ENCODE assay signal across 7 cellular contexts in genomic region chr2:203784710-203785270, GRCh38.
DNase-seq lines count a peak whose midpoint lies in the region; ATAC-seq and TF ChIP-seq lines count a peak whose summit lies in the region.
"Not testable (repeated sequence)": the region's sequence is repeated elsewhere in the genome, so short reads cannot be mapped to it uniquely, and the experiment has no call there.

No MANE protein-coding gene starts in this region.

- CTCF ChIA-PET in CD4-positive, alpha-beta T cell (lab: Charles Lee) = interaction anchor here (0.7 kb wide), 1 partner anchor 33 kb away, joined by 3 read pairs; no protein-coding TSS in a partner anchor
- CTCF ChIA-PET in activated CD4-positive, alpha-beta memory T cell treated with anti-CD3 and anti-CD28 coated beads for 36 hours (lab: Charles Lee) = interaction anchor here (0.6 to 2.7 kb wide), 7 partner anchors 14 to 778 kb away, joined by 3 to 18 read pairs (median 3); no protein-coding TSS in a partner anchor

- not testable (repeated sequence) for H3K9me3 ChIP-seq in CD4-positive, alpha-beta T cell (ENCODE audit: control insufficient read depth, low read length); SJCRH30 (replicated peaks)

- not testable (repeated sequence) for TF ChIP-seq CTCF in CD4-positive, alpha-beta T cell (IDR thresholded peaks at IDR 0.05); mesothelial cell of epicardium (IDR thresholded peaks at IDR 0.05; ENCODE audit: unreplicated experiment); osteocyte (IDR thresholded peaks at IDR 0.05)

- H3K36me3 ChIP-seq in SJCRH30 = not testable (repeated sequence)

- not testable (repeated sequence) for H3K27me3 ChIP-seq in CD4-positive, alpha-beta T cell (ENCODE audit: control insufficient read depth, insufficient read depth, low read length); SJCRH30

- not testable (repeated sequence) for H3K27ac ChIP-seq in CD4-positive, alpha-beta T cell (ENCODE audit: low read depth, low read length)
- peak overlapping the region; percentile 58; the same call in 1 of the 2 replicates for H3K27ac ChIP-seq in SJCRH30

- H3K27me3 Mint-ChIP-seq in CD4-positive, alpha-beta T cell; activated CD4-positive, alpha-beta memory T cell treated with anti-CD3 and anti-CD28 coated beads for 36 hours; activated T-helper 17 cell treated with anti-CD3 and anti-CD28 coated beads, Interleukin-2, amount 50 U/mL, for 72 hours; activated naive CD8-positive, alpha-beta T cell treated with anti-CD3 and anti-CD28 coated beads, Interleukin-2, amount 10 ng/mL, durations not matched to agents 7 days and 5 days; mesothelial cell of epicardium (ENCODE audit: low read depth); osteocyte (ENCODE audit: unreplicated experiment): not testable (repeated sequence)

- DNase-seq in CD4-positive, alpha-beta T cell; SJCRH30; activated CD4-positive, alpha-beta memory T cell treated with anti-CD3 and anti-CD28 coated beads for 36 hours; activated naive CD8-positive, alpha-beta T cell treated with anti-CD3 and anti-CD28 coated beads, Interleukin-2, amount 10 ng/mL, durations not matched to agents 7 days and 5 days; mesothelial cell of epicardium (ENCODE audit: low spot score in 2 of 2, unreplicated experiment in 2 of 2); osteocyte (ENCODE audit: extremely low spot score, unreplicated experiment): not testable (repeated sequence)

- H3K27ac Mint-ChIP-seq in CD4-positive, alpha-beta T cell = peak overlapping the region; percentile 28
- H3K27ac Mint-ChIP-seq in activated CD4-positive, alpha-beta memory T cell treated with anti-CD3 and anti-CD28 coated beads for 36 hours = peak overlapping the region; percentile 11
- H3K27ac Mint-ChIP-seq in activated T-helper 17 cell treated with anti-CD3 and anti-CD28 coated beads, Interleukin-2, amount 50 U/mL, for 72 hours = peak overlapping the region; percentile 61
- peak overlapping the region; percentile 80 for H3K27ac Mint-ChIP-seq in activated naive CD8-positive, alpha-beta T cell treated with anti-CD3 and anti-CD28 coated beads, Interleukin-2, amount 10 ng/mL, durations not matched to agents 7 days and 5 days
- peak overlapping the region; percentile 53 for H3K27ac Mint-ChIP-seq in mesothelial cell of epicardium
- H3K27ac Mint-ChIP-seq in osteocyte (ENCODE audit: unreplicated experiment) = peak overlapping the region; percentile 88

- peaks cover 26% of the 10 kb centered on the region for H3K4me1 ChIP-seq in SJCRH30

- not testable (repeated sequence) for H3K4me3 ChIP-seq in SJCRH30

- ATAC-seq in CD4-positive, alpha-beta T cell (ENCODE audit: poor library complexity); activated T-helper 17 cell treated with anti-CD3 and anti-CD28 coated beads, Interleukin-2, amount 50 U/mL, for 72 hours (replicated peaks); activated naive CD8-positive, alpha-beta T cell treated with anti-CD3 and anti-CD28 coated beads, Interleukin-2, amount 10 ng/mL, durations not matched to agents 7 days and 5 days (ENCODE audit: low read depth): not testable (repeated sequence)

- peaks cover 53% of the 10 kb centered on the region for H3K4me1 Mint-ChIP-seq in CD4-positive, alpha-beta T cell (ENCODE audit: low read depth)
- H3K4me1 Mint-ChIP-seq in activated CD4-positive, alpha-beta memory T cell treated with anti-CD3 and anti-CD28 coated beads for 36 hours (ENCODE audit: low read depth) = peaks cover 40% of the 10 kb centered on the region
- peaks cover 22% of the 10 kb centered on the region for H3K4me1 Mint-ChIP-seq in activated T-helper 17 cell treated with anti-CD3 and anti-CD28 coated beads, Interleukin-2, amount 50 U/mL, for 72 hours
- peaks cover 32% of the 10 kb centered on the region for H3K4me1 Mint-ChIP-seq in activated naive CD8-positive, alpha-beta T cell treated with anti-CD3 and anti-CD28 coated beads, Interleukin-2, amount 10 ng/mL, durations not matched to agents 7 days and 5 days
- H3K4me1 Mint-ChIP-seq in mesothelial cell of epicardium = peaks cover 24% of the 10 kb centered on the region
- peaks cover 50% of the 10 kb centered on the region for H3K4me1 Mint-ChIP-seq in osteocyte (ENCODE audit: unreplicated experiment)

- not testable (repeated sequence) for H3K9me3 Mint-ChIP-seq in CD4-positive, alpha-beta T cell; activated CD4-positive, alpha-beta memory T cell treated with anti-CD3 and anti-CD28 coated beads for 36 hours; activated T-helper 17 cell treated with anti-CD3 and anti-CD28 coated beads, Interleukin-2, amount 50 U/mL, for 72 hours; activated naive CD8-positive, alpha-beta T cell treated with anti-CD3 and anti-CD28 coated beads, Interleukin-2, amount 10 ng/mL, durations not matched to agents 7 days and 5 days; mesothelial cell of epicardium; osteocyte (ENCODE audit: unreplicated experiment)

- intact Hi-C loops in CD4-positive, alpha-beta T cell (cut with DNase I, micrococcal nuclease) = loop anchor here (5.0 to 10.0 kb wide), 6 partner anchors 37 to 300 kb away; partner anchors contain the start of gene RAPH1 (in 1 of the 2)
- intact Hi-C loops in activated CD4-positive, alpha-beta memory T cell treated with anti-CD3 and anti-CD28 coated beads for 36 hours (cut with micrococcal nuclease) = not testable (repeated sequence)

- H3K4me3 Mint-ChIP-seq in CD4-positive, alpha-beta T cell = peak overlapping the region; percentile 35
- H3K4me3 Mint-ChIP-seq in activated CD4-positive, alpha-beta memory T cell treated with anti-CD3 and anti-CD28 coated beads for 36 hours = peak overlapping the region; percentile 25
- H3K4me3 Mint-ChIP-seq in activated T-helper 17 cell treated with anti-CD3 and anti-CD28 coated beads, Interleukin-2, amount 50 U/mL, for 72 hours; mesothelial cell of epicardium; osteocyte (ENCODE audit: unreplicated experiment): not testable (repeated sequence)
- peak overlapping the region; percentile 1 for H3K4me3 Mint-ChIP-seq in activated naive CD8-positive, alpha-beta T cell treated with anti-CD3 and anti-CD28 coated beads, Interleukin-2, amount 10 ng/mL, durations not matched to agents 7 days and 5 days

- H3K36me3 Mint-ChIP-seq in CD4-positive, alpha-beta T cell (ENCODE audit: low read depth); activated CD4-positive, alpha-beta memory T cell treated with anti-CD3 and anti-CD28 coated beads for 36 hours; activated T-helper 17 cell treated with anti-CD3 and anti-CD28 coated beads, Interleukin-2, amount 50 U/mL, for 72 hours (ENCODE audit: low read depth); activated naive CD8-positive, alpha-beta T cell treated with anti-CD3 and anti-CD28 coated beads, Interleukin-2, amount 10 ng/mL, durations not matched to agents 7 days and 5 days; mesothelial cell of epicardium; osteocyte (ENCODE audit: unreplicated experiment): not testable (repeated sequence)

- POLR2A ChIA-PET in CD4-positive, alpha-beta T cell (lab: Charles Lee) = interaction anchor here (2.1 kb wide), 1 partner anchor 19 kb away, joined by 5 read pairs; no protein-coding TSS in a partner anchor
- POLR2A ChIA-PET in activated CD4-positive, alpha-beta memory T cell treated with anti-CD3 and anti-CD28 coated beads for 36 hours (lab: Charles Lee) = interaction anchor here (1.2 to 1.5 kb wide), 2 partner anchors 27 to 78 kb away, joined by 3 read pairs; partner anchors contain the start of gene CD28
- POLR2A ChIA-PET in activated naive CD8-positive, alpha-beta T cell treated with anti-CD3 and anti-CD28 coated beads, Interleukin-2, amount 10 ng/mL, durations not matched to agents 7 days and 5 days (lab: Charles Lee) = not testable (repeated sequence)

Comparison
In these comparisons a context has a peak if more than half of its experiments do, and no peak if none do; other contexts are left out.
1. H3K27ac Mint-ChIP-seq: peak in every context shown above with its lines; median percentile 88 in osteocyte; 80 in activated naive CD8-positive, alpha-beta T cell treated with anti-CD3 and anti-CD28 coated beads, Interleukin-2, amount 10 ng/mL, durations not matched to agents 7 days and 5 days; 61 in activated T-helper 17 cell treated with anti-CD3 and anti-CD28 coated beads, Interleukin-2, amount 50 U/mL, for 72 hours; 53 in mesothelial cell of epicardium; 28 in CD4-positive, alpha-beta T cell; 11 in activated CD4-positive, alpha-beta memory T cell treated with anti-CD3 and anti-CD28 coated beads for 36 hours.